Comparison of ENCODE assay signal across 21 cellular contexts in genomic region chr1:43605157-43605556, GRCh38. TPM values are rescaled to one million over a fixed set of nuclear protein-coding genes. Genes with fewer than 3 reads are reported as not detected.
DNase-seq lines count a peak whose midpoint lies in the region; ATAC-seq, FAIRE-seq and TF ChIP-seq lines count a peak whose summit lies in the region.
"Had no signal": no experiment of that assay in that cellular context is flagged by ENCODE, and none has a peak within 500 bp of the region (broad histone marks: within the 10 kb centered on the region; RNA-seq: fewer than 3 reads in every experiment).

No MANE protein-coding gene starts in this region.

- no peak overlapping the region for H2BK15ac ChIP-seq in neuronal stem cell (ENCODE audit: low read length)

- no peaks in the 10 kb centered on the region for H3K79me2 ChIP-seq in HepG2 (ENCODE audit: insufficient read depth, low read length)

- H3K9me3 ChIP-seq in HepG2 (ENCODE audit: low read length) (no peaks in the 10 kb centered on the region), right lobe of liver (no peaks in the 10 kb centered on the region), neuronal stem cell (replicated peaks in 1 of 2; ENCODE audit: control insufficient read depth in 2 of 2, insufficient read depth in 1 of 2, low read depth in 1 of 2, low read length in 2 of 2) (peaks cover 0 to 4% of the 10 kb centered on the region in 2 donors)
- H3K9me3 ChIP-seq: A549 had no signal

- peak overlapping the region; percentile 77 for H3K23ac ChIP-seq in neuronal stem cell (ENCODE audit: low read depth, low read length, poor library complexity)

- in situ Hi-C loops in HepG2 (cut with HindIII; ENCODE audit: extremely low pct_ligation_motif_present, low pct_unique_long_range_greater_than_20kb) = no loop called here

- H2BK120ac ChIP-seq in neuronal stem cell (ENCODE audit: low read depth, low read length) = no peak overlapping the region

- 94% methylated on average over 9 of the region's 18 CpGs for WGBS in HepG2 (ENCODE audit: low lambda C conversion rate)
- no CpG with 5 or more reads among the region's 18 CpGs for WGBS in right lobe of liver (ENCODE audit: insufficient coverage, low coverage, low lambda C conversion rate, missing lambda C conversion rate)
- WGBS in neuronal stem cell (ENCODE audit: extremely low coverage in 2 of 2, insufficient read length in 2 of 2, insufficient replicate concordance in 1 of 2), 2 donors = no CpG with 5 or more reads among the region's 18 CpGs

- ATAC-seq in HepG2 (no peak), right lobe of liver (no peak)
- ATAC-seq: A549 had no signal

- no peak for DNase-seq in HepG2 (ENCODE audit: low spot score)
- DNase-seq in right lobe of liver = no peak
- DNase-seq in RWPE1 (ENCODE audit: low spot score) = no peak
- no peak for DNase-seq in neuronal stem cell (ENCODE audit: low spot score)
- DNase-seq in pons (ENCODE audit: low spot score) = no peak
- DNase-seq in GM19238 (ENCODE audit: insufficient read length, low spot score) = no peak
- DNase-seq: 8988T; C1 segment of cervical spinal cord; Calu3; CD4-positive, alpha-beta memory T cell; COR-L47; DMS53; DMS79 treated with DMSO at 0.1 percent for 48 hours; GF-D8; H7; HCEC 1CT had no signal

- no peaks in the 10 kb centered on the region for H4K20me1 ChIP-seq in HepG2 (ENCODE audit: insufficient read depth, low read length)

- H3K27ac ChIP-seq in HepG2 (ENCODE audit: extremely low read length, insufficient read depth, low read length) (no peak overlapping the region), right lobe of liver (no peak overlapping the region), RWPE1 (peak overlapping the region; percentile 34), neuronal stem cell (replicated peaks; ENCODE audit: low read length) (no peak overlapping the region)
- H3K27ac ChIP-seq: A549, GM23248 had no signal

- FAIRE-seq in HepG2 (lab: Jason Lieb, UNC) = no peak
- FAIRE-seq: A549, GM12891, GM18507, H1 had no signal

- H3K18ac ChIP-seq in neuronal stem cell (ENCODE audit: low read length) = no peak overlapping the region

- H2BK12ac ChIP-seq in neuronal stem cell (ENCODE audit: low read length) = no peak overlapping the region

- H3K4me2 ChIP-seq in HepG2 (ENCODE audit: low read depth, low read length) (no peak overlapping the region), neuronal stem cell (ENCODE audit: insufficient read depth, low read length, poor library complexity, severe bottlenecking) (no peak overlapping the region)
- H3K4me2 ChIP-seq: A549 had no signal

- no peak overlapping the region for H3K4ac ChIP-seq in neuronal stem cell (ENCODE audit: low read length)

- H3K36me3 ChIP-seq in HepG2 (replicated peaks in 1 of 2; ENCODE audit: control insufficient read depth in 1 of 2, insufficient read depth in 2 of 2, low read length in 2 of 2) = peaks cover 38 to 86% of the 10 kb centered on the region in 2 experiments
- peaks cover 0 to 62% (median 27%) of the 10 kb centered on the region in 4 donors for H3K36me3 ChIP-seq in right lobe of liver
- peaks cover 73 to 96% of the 10 kb centered on the region in 2 donors for H3K36me3 ChIP-seq in neuronal stem cell (replicated peaks in 1 of 2; ENCODE audit: control insufficient read depth in 2 of 2, insufficient read depth in 2 of 2, low read length in 2 of 2)

- no peak overlapping the region for H4K8ac ChIP-seq in neuronal stem cell (ENCODE audit: low read depth, low read length)

- CTCF ChIA-PET in HepG2 (lab: Yijun Ruan, JAX; ENCODE audit: low intra/inter-chr PET ratio, low total read pairs) = no interaction called here
- CTCF ChIA-PET in RWPE1 (lab: Yijun Ruan, JAX) = no interaction called here

- no peak overlapping the region for H3K4me3 ChIP-seq in HepG2 (replicated peaks in 1 of 3; ENCODE audit: insufficient read depth in 1 of 3, low read depth in 2 of 3, low read length in 3 of 3)
- no peak overlapping the region for H3K4me3 ChIP-seq in right lobe of liver
- no peak overlapping the region for H3K4me3 ChIP-seq in neuronal stem cell (ENCODE audit: low read length in 2 of 2)
- H3K4me3 ChIP-seq: A549, GM23248 had no signal

- no peak overlapping the region for H3K9ac ChIP-seq in HepG2 (ENCODE audit: insufficient read depth, low read depth, low read length)
- H3K9ac ChIP-seq in neuronal stem cell (ENCODE audit: low read depth, low read length, poor library complexity) = peak overlapping the region; percentile 30
- H3K9ac ChIP-seq: GM23248 had no signal

- TF ChIP-seq EP300 in HepG2 (IDR thresholded peaks at IDR 0.05; ENCODE audit: low read depth in 2 of 2, low read length in 2 of 2) = no peak
- TF ChIP-seq EP300 in HepG2 (CRISPR knock-in tag; IDR thresholded peaks at IDR 0.05; ENCODE audit: borderline replicate concordance) = no peak

- no peaks in the 10 kb centered on the region for H3K27me3 ChIP-seq in HepG2 (ENCODE audit: control insufficient read depth in 1 of 2, insufficient read depth in 2 of 2, low read length in 2 of 2)
- no peaks in the 10 kb centered on the region for H3K27me3 ChIP-seq in right lobe of liver
- H3K27me3 ChIP-seq in neuronal stem cell (ENCODE audit: control insufficient read depth in 3 of 3, insufficient read depth in 3 of 3, low read depth in 1 of 3, low read length in 3 of 3) = no peaks in the 10 kb centered on the region

- H2AFZ ChIP-seq in HepG2 (ENCODE audit: low read length) = no peak overlapping the region
- H2AFZ ChIP-seq in neuronal stem cell (ENCODE audit: low read length) = no peak overlapping the region
- H2AFZ ChIP-seq: GM23248 had no signal

- no peak overlapping the region for H3K14ac ChIP-seq in neuronal stem cell (ENCODE audit: low read length)

- TF ChIP-seq POLR2A in HepG2 (IDR thresholded peaks at IDR 0.05; ENCODE audit: insufficient read depth in 1 of 2, low read depth in 2 of 2, low read length in 2 of 2) = no peak
- TF ChIP-seq POLR2A in right lobe of liver (IDR thresholded peaks at IDR 0.05) = no peak

- BruUV-seq in HepG2 (replicated peaks; lab: Mats Ljungman, UMichigan) = TSS peak; percentile 27

- no peak overlapping the region for H4K91ac ChIP-seq in neuronal stem cell (ENCODE audit: low read depth, low read length, poor library complexity)

- intact Hi-C loops in HepG2 (cut with micrococcal nuclease; ENCODE audit: unreplicated experiment) (no loop called here), right lobe of liver (cut with DNase I) (no loop called here)

- POLR2A ChIA-PET in HepG2 (lab: Yijun Ruan, JAX) (no interaction called here), RWPE1 (lab: Yijun Ruan, JAX; ENCODE audit: low non-redundant PET) (no interaction called here)

- no peak for TF ChIP-seq RAD21 in HepG2 (CRISPR knock-in tag; IDR thresholded peaks at IDR 0.05)

- H3K79me1 ChIP-seq in neuronal stem cell (ENCODE audit: low read depth, low read length) = peaks cover 5% of the 10 kb centered on the region

- no peak overlapping the region for H2BK5ac ChIP-seq in neuronal stem cell (ENCODE audit: low read length)

- TF ChIP-seq CTCF in HepG2 (CRISPR knock-in tag; IDR thresholded peaks at IDR 0.05) (no peak), right lobe of liver (IDR thresholded peaks at IDR 0.05) (no peak), RWPE1 (conservative IDR thresholded peaks at IDR 0.05; ENCODE audit: low read depth) (no peak)

- no peak overlapping the region for H2AK5ac ChIP-seq in neuronal stem cell (ENCODE audit: low read depth, low read length)

- H3K4me1 ChIP-seq in HepG2 (ENCODE audit: insufficient read depth, low read length) (no peaks in the 10 kb centered on the region), right lobe of liver (no peaks in the 10 kb centered on the region), neuronal stem cell (ENCODE audit: control insufficient read depth in 2 of 2, insufficient read depth in 1 of 2, low read depth in 1 of 2, low read length in 2 of 2) (peaks cover 0 to 4% of the 10 kb centered on the region in 2 donors)
- H3K4me1 ChIP-seq: A549 had no signal

TF ChIP-seq in HepG2, 621 proteins besides CTCF, POLR2A, EP300 and RAD21:
- peak; percentile 64 for TF ChIP-seq AGO2 (optimal IDR thresholded peaks at IDR 0.05; ENCODE audit: low read depth, low read length)
- no peak for TF ChIP-seq SRSF9 (IDR thresholded peaks at IDR 0.05; ENCODE audit: borderline replicate concordance, insufficient read depth, low read depth, low read length, poor library complexity, severe bottlenecking)
TF ChIP-seq in HepG2: peak in this region for 1.

RNA-seq across cellular contexts. Expression of gene KDM4A, which starts 44.8 kb away (rescaled TPM):
- total RNA-seq in HepG2 (2016; rRNA removed; fragmentation: Illumina TruSeq; extraction: Trizol) = 20.9 and 27.4 TPM in 2 replicates
- total RNA-seq in HepG2 (2016; cell fraction: cytosol; rRNA removed; fragmentation: Illumina TruSeq; extraction: Trizol; ENCODE audit: low read depth) = 2.7 and 3.3 TPM in 2 replicates
- 21.8 and 25.6 TPM in 2 replicates for total RNA-seq in HepG2 (2016; cell fraction: insoluble cytoplasmic fraction; rRNA removed; fragmentation: Illumina TruSeq; extraction: Trizol)
- total RNA-seq in HepG2 (2016; cell fraction: membrane; rRNA removed; fragmentation: Illumina TruSeq; extraction: Trizol) = 7.4 and 7.7 TPM in 2 replicates
- total RNA-seq in HepG2 (2016; cell fraction: nucleus; rRNA removed; fragmentation: Illumina TruSeq; extraction: Trizol) = 17.4 and 18.8 TPM in 2 replicates
- 8.7 and 9.7 TPM in 2 replicates for polyA plus RNA-seq in HepG2 (2011; rRNA removed)
- 5.2 and 7.2 TPM in 2 replicates for polyA plus RNA-seq in HepG2 (2011; cell fraction: cytosol; rRNA removed)
- polyA plus RNA-seq in HepG2 (2011; cell fraction: nucleus; rRNA removed) = 7.6 and 9.7 TPM in 2 replicates
- 8.7 and 12.1 TPM in 2 replicates for polyA plus RNA-seq in HepG2 (2012)
- 0.76 and 0.90 TPM in 2 replicates for polyA plus RNA-seq in HepG2 (2016; cell fraction: cytosol; fragmentation: Illumina TruSeq; extraction: Trizol; ENCODE audit: low read depth)
- 15.7 and 20.7 TPM in 2 replicates for polyA plus RNA-seq in HepG2 (2016; cell fraction: insoluble cytoplasmic fraction; fragmentation: Illumina TruSeq; extraction: Trizol; ENCODE audit: low read depth)
- 2.3 and 2.4 TPM in 2 replicates for polyA plus RNA-seq in HepG2 (2016; cell fraction: membrane; fragmentation: Illumina TruSeq; extraction: Trizol; ENCODE audit: low read depth)
- polyA plus RNA-seq in HepG2 (2016; cell fraction: nucleus; fragmentation: Illumina TruSeq; extraction: Trizol; ENCODE audit: insufficient read depth, low read depth) = 15.9 and 19.8 TPM in 2 replicates
- 12.2 and 36.0 TPM in 2 replicates for polyA minus RNA-seq in HepG2 (2011; rRNA and poly(A)+ RNA removed; ENCODE audit: low replicate concordance)
- 5.9 and 8.2 TPM in 2 replicates for polyA minus RNA-seq in HepG2 (2011; cell fraction: cytosol; rRNA and poly(A)+ RNA removed)
- 22.1 and 29.7 TPM in 2 replicates for polyA minus RNA-seq in HepG2 (2011; cell fraction: nucleus; rRNA and poly(A)+ RNA removed)
- total RNA-seq in right lobe of liver = 10 to 100 TPM; 12.7 to 22.5 (median 17.6) TPM
- 24.5 TPM for polyA plus RNA-seq in neuronal stem cell (2013, experiment 1 of 2)
- polyA plus RNA-seq in neuronal stem cell (2013, experiment 2 of 2) = 25.1 TPM
